Comparison of ENCODE assay signal across 30 cellular contexts in the genomic region with DNA sequence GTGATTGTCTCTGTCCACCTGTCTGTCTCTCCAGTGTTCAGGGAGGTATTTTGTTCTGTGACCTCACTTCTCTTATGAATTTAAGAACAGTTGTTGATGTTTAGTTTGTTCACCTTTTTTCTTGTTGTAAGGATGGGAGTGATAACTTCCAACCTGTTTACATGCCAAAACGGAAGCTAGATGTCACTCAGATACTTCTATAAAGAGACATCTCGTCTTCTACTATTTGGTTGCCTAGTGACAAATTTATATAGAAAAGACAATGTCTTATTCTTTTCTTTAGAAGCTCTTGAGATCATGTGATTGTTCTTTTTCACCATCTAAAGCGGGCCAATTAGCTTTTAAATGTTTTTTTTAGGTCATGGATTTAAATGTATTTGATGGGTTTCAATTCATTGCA. TPM values are rescaled to one million over a fixed set of nuclear protein-coding genes. Genes with fewer than 3 reads are reported as not detected.
"Had no signal": no experiment of that assay in that cellular context is flagged by ENCODE, and none has a peak within 500 bp of the region (broad histone marks: within the 10 kb centered on the region; RNA-seq: fewer than 3 reads in every experiment).

No MANE protein-coding gene starts in this region.

- H3K4me3 Mint-ChIP-seq: activated CD8-positive, alpha-beta T cell treated with anti-CD3 and anti-CD28 coated beads, Interleukin-2, amount 10 ng/mL, durations not matched to agents 7 days and 5 days; activated naive CD4-positive, alpha-beta T cell treated with anti-CD3 and anti-CD28 coated beads, Interleukin-2, amount 50 U/mL, for 24 hours; activated T-cell treated with anti-CD3 and anti-CD28 coated beads, Interleukin-2, amount 50 U/mL, for 24 hours; activated T-helper 1 cell treated with anti-CD3 and anti-CD28 coated beads, Interleukin-12 subunit alpha, Interleukin-12 subunit beta, Interleukin-2, Interleukin-4 antibody, amounts not matched to agents 30 ng/mL and 10 ng/mL and 1 ng/mL, durations not matched to agents 14 hours and 24 hours and 36 hours; central memory CD8-positive, alpha-beta T cell; T-helper 1 cell treated with Interleukin-12 subunit alpha and Interleukin-12 subunit beta and Interleukin-4 antibody, amounts not matched to agents 30 μg/mL and 1 μg/mL, for 36 hours; WTC11 had no signal

- H3K9me3 ChIP-seq: ascending aorta had no signal

- ATAC-seq: activated CD8-positive, alpha-beta T cell treated with anti-CD3 and anti-CD28 coated beads, Interleukin-2, amount 10 ng/mL, durations not matched to agents 7 days and 5 days; body of pancreas; WTC11 had no signal

- H3K36me3 Mint-ChIP-seq: WTC11 had no signal

- DNase-seq: activated CD4-positive, alpha-beta T cell treated with anti-CD3 and anti-CD28 coated beads for 48 hours; activated CD4-positive, alpha-beta T cell treated with anti-CD3 and anti-CD28 coated beads, Interleukin-2, amount 50 U/mL, for 4 hours; activated CD4-positive, CD25-positive, alpha-beta regulatory T cell treated with anti-CD3 and anti-CD28 coated beads, Interleukin-2, amount 50 U/mL, for 72 hours; activated CD8-positive, alpha-beta T cell treated with anti-CD3 and anti-CD28 coated beads, Interleukin-2, amount 10 ng/mL, durations not matched to agents 7 days and 5 days; activated effector memory CD4-positive, alpha-beta T cell treated with Interleukin-2 at 50 U/mL for 16 hours; activated naive CD4-positive, alpha-beta T cell; activated T-cell treated with anti-CD3 and anti-CD28 coated beads, Interleukin-2, amount 50 U/mL, for 24 hours; body of pancreas; KG1; NCI-H1092; NCI-H1417; NCI-H1694 treated with DMSO at 0.1 percent for 48 hours; NCI-H2029 treated with DMSO at 0.1 percent for 48 hours; NCI-H2171 treated with DMSO at 0.1 percent for 48 hours; NCI-H226; NCI-H526; PC-9; SHP77 treated with DMSO at 0.1 percent for 48 hours; T-helper 9 cell had no signal

- H3K9me3 Mint-ChIP-seq: activated naive CD4-positive, alpha-beta T cell treated with anti-CD3 and anti-CD28 coated beads, Interleukin-2, amount 50 U/mL, for 24 hours had no signal

- H3K4me3 ChIP-seq: ascending aorta, body of pancreas, PC-9 had no signal

- H3K36me3 ChIP-seq: ascending aorta had no signal

- H3K27me3 ChIP-seq: ascending aorta, body of pancreas had no signal

- H3K27ac ChIP-seq: ascending aorta, body of pancreas, PC-9 had no signal

- H3K27me3 Mint-ChIP-seq: activated T-cell treated with anti-CD3 and anti-CD28 coated beads, Interleukin-2, amount 50 U/mL, for 24 hours had no signal

- H3K4me1 Mint-ChIP-seq: central memory CD8-positive, alpha-beta T cell; WTC11 had no signal

- H3K4me1 ChIP-seq: ascending aorta, body of pancreas had no signal

- H3K27ac Mint-ChIP-seq: activated CD8-positive, alpha-beta T cell treated with anti-CD3 and anti-CD28 coated beads, Interleukin-2, amount 10 ng/mL, durations not matched to agents 7 days and 5 days; activated naive CD4-positive, alpha-beta T cell treated with anti-CD3 and anti-CD28 coated beads, Interleukin-2, amount 50 U/mL, for 24 hours; activated T-cell treated with anti-CD3 and anti-CD28 coated beads, Interleukin-2, amount 50 U/mL, for 24 hours; activated T-helper 1 cell treated with anti-CD3 and anti-CD28 coated beads, Interleukin-12 subunit alpha, Interleukin-12 subunit beta, Interleukin-2, Interleukin-4 antibody, amounts not matched to agents 30 ng/mL and 10 ng/mL and 1 ng/mL, durations not matched to agents 14 hours and 24 hours and 36 hours; T-helper 1 cell treated with Interleukin-12 subunit alpha and Interleukin-12 subunit beta and Interleukin-4 antibody, amounts not matched to agents 30 μg/mL and 1 μg/mL, for 36 hours; WTC11 had no signal

RNA-seq across cellular contexts. Expression of a gene that starts 33.8 kb away (rescaled TPM):
- total RNA-seq: activated CD8-positive, alpha-beta T cell treated with anti-CD3 and anti-CD28 coated beads, Interleukin-2, amount 10 ng/mL, durations not matched to agents 7 days and 5 days; activated T-helper 1 cell treated with anti-CD3 and anti-CD28 coated beads, Interleukin-12 subunit alpha, Interleukin-12 subunit beta, Interleukin-2, Interleukin-4 antibody, amounts not matched to agents 30 ng/mL and 10 ng/mL and 1 ng/mL, durations not matched to agents 14 hours and 24 hours and 36 hours; ascending aorta; body of pancreas; bronchial epithelial cell; LHCN-M2; M059J; NCI-H460; PC-9; SK-MEL-5; WTC11 had no signal
